In genomic region chr5:123303802-123304201, GRCh38 we compare ENCODE assay signal across 13 cellular contexts.
DNase-seq lines count a peak whose midpoint lies in the region; ATAC-seq and TF ChIP-seq lines count a peak whose summit lies in the region.
"Had no signal": no experiment of that assay in that cellular context is flagged by ENCODE, and none has a peak within 500 bp of the region (broad histone marks: within the 10 kb centered on the region; RNA-seq: fewer than 3 reads in every experiment).

No MANE protein-coding gene starts in this region.

- no peak overlapping the region for H4K5ac ChIP-seq in mesendoderm (ENCODE audit: low read length)

- no peak overlapping the region for H2BK5ac ChIP-seq in mesendoderm (ENCODE audit: low read length)

- H2AK5ac ChIP-seq in mesendoderm (ENCODE audit: low read length) = no peak overlapping the region

- no peak overlapping the region for H2BK120ac ChIP-seq in mesendoderm (ENCODE audit: low read depth, low read length)

- no peak for DNase-seq in WTC11 (ENCODE audit: low spot score)
- DNase-seq in epithelial cell of esophagus (ENCODE audit: low read depth) = peak; percentile 7
- peak; percentile 70 for DNase-seq in mesendoderm
- DNase-seq in activated CD4-positive, alpha-beta T cell treated with anti-CD3 and anti-CD28 coated beads, Interleukin-2, amount 50 U/mL, for 48 hours = no peak
- no peak for DNase-seq in foreskin fibroblast
- no peak for DNase-seq in left lung
- DNase-seq: C1 segment of cervical spinal cord; Calu3; CD4-positive, alpha-beta memory T cell; COR-L47; DND-41; H9 had no signal

- H3K36me3 Mint-ChIP-seq in WTC11 = peaks cover 8% of the 10 kb centered on the region
- H3K36me3 Mint-ChIP-seq: CD4-positive, alpha-beta memory T cell had no signal

- no CpG with 5 or more reads among the region's 3 CpGs for WGBS in mesendoderm (ENCODE audit: extremely low coverage, insufficient coverage, low lambda C conversion rate)

- ATAC-seq in WTC11 = peak; percentile 89
- no peak for ATAC-seq in left lung
- ATAC-seq: HCT116 had no signal

- H3K36me3 ChIP-seq in mesendoderm (ENCODE audit: control insufficient read depth, insufficient read depth, low read length) (no peaks in the 10 kb centered on the region), left lung (no peaks in the 10 kb centered on the region)

- H3K4me3 ChIP-seq in epithelial cell of esophagus (ENCODE audit: low read length) (no peak overlapping the region), mesendoderm (ENCODE audit: low read length) (no peak overlapping the region), foreskin fibroblast (ENCODE audit: low read depth in 1 of 2, low read length in 2 of 2) (no peak overlapping the region), left lung (no peak overlapping the region)

- TF ChIP-seq CTCF in WTC11 (IDR thresholded peaks at IDR 0.05) (no peak), epithelial cell of esophagus (IDR thresholded peaks at IDR 0.05; ENCODE audit: insufficient read depth, low read depth, low read length, missing control alignments) (no peak), foreskin fibroblast (IDR thresholded peaks at IDR 0.05; ENCODE audit: low read depth, low read length) (no peak), left lung (IDR thresholded peaks at IDR 0.05) (no peak)

- intact Hi-C loops in left lung (cut with DNase I) = no loop called here

- H3K79me2 ChIP-seq in mesendoderm (ENCODE audit: control insufficient read depth, insufficient read depth, low read length) = no peaks in the 10 kb centered on the region

- H2BK15ac ChIP-seq in mesendoderm (replicated peaks; ENCODE audit: low read depth) = no peak overlapping the region

- H3K9ac ChIP-seq in mesendoderm (ENCODE audit: low read length) = no peak overlapping the region

- H3K23ac ChIP-seq in mesendoderm (ENCODE audit: low read length) = no peak overlapping the region

- no peak overlapping the region for H3K56ac ChIP-seq in mesendoderm (ENCODE audit: low read length)

- CTCF ChIA-PET in WTC11 (lab: Charles Lee) = no interaction called here

- peaks cover 27% of the 10 kb centered on the region for H3K4me1 Mint-ChIP-seq in WTC11

- no peaks in the 10 kb centered on the region for H3K79me1 ChIP-seq in mesendoderm (ENCODE audit: low read length)

- peaks cover 27% of the 10 kb centered on the region for H3K9me3 Mint-ChIP-seq in WTC11

- no peak overlapping the region for H3K27ac ChIP-seq in mesendoderm (ENCODE audit: low read depth, low read length)
- no peak overlapping the region for H3K27ac ChIP-seq in left lung

- no peak overlapping the region for H4K8ac ChIP-seq in mesendoderm (ENCODE audit: low read depth, low read length)

- H3K9me3 ChIP-seq in left lung = no peaks in the 10 kb centered on the region

- no peaks in the 10 kb centered on the region for H3K27me3 Mint-ChIP-seq in WTC11 (ENCODE audit: low read depth)

- H3K4me3 Mint-ChIP-seq in WTC11 = no peak overlapping the region
- H3K4me3 Mint-ChIP-seq: CD4-positive, alpha-beta memory T cell; H9 had no signal

- H3K18ac ChIP-seq in mesendoderm (ENCODE audit: low read length) = no peak overlapping the region

- H3K4me2 ChIP-seq in mesendoderm (ENCODE audit: low read length) = no peak overlapping the region

- H3K27me3 ChIP-seq in mesendoderm (ENCODE audit: insufficient read depth, low read length, poor library complexity) = no peaks in the 10 kb centered on the region
- no peaks in the 10 kb centered on the region for H3K27me3 ChIP-seq in left lung

- POLR2A ChIA-PET in WTC11 (lab: Charles Lee) = no interaction called here

- no peak overlapping the region for H3K4ac ChIP-seq in mesendoderm (ENCODE audit: low read depth, low read length)

- no peak overlapping the region for H3K27ac Mint-ChIP-seq in WTC11
- H3K27ac Mint-ChIP-seq: CD4-positive, alpha-beta memory T cell; H9 had no signal

- H3K4me1 ChIP-seq in mesendoderm (ENCODE audit: control insufficient read depth, low read depth, low read length) (no peaks in the 10 kb centered on the region), left lung (no peaks in the 10 kb centered on the region)

TF ChIP-seq in WTC11, 78 proteins besides CTCF, POLR2A, EP300 and RAD21:
- no peak for TF ChIP-seq CDX4 (CRISPR knock-in tag; IDR thresholded peaks at IDR 0.05; ENCODE audit: borderline replicate concordance)
- TF ChIP-seq FOXJ3 (CRISPR knock-in tag; IDR thresholded peaks at IDR 0.05; ENCODE audit: borderline replicate concordance) = no peak
- TF ChIP-seq RELA (CRISPR knock-in tag; IDR thresholded peaks at IDR 0.05; ENCODE audit: borderline replicate concordance) = no peak
- no peak for TF ChIP-seq GABPB1 (CRISPR knock-in tag; IDR thresholded peaks at IDR 0.05)
- no peak for TF ChIP-seq FOXP1 (CRISPR knock-in tag; IDR thresholded peaks at IDR 0.05; ENCODE audit: borderline replicate concordance)
- no peak for TF ChIP-seq NFATC4 (CRISPR knock-in tag; IDR thresholded peaks at IDR 0.05)
- TF ChIP-seq, protein P1, sequence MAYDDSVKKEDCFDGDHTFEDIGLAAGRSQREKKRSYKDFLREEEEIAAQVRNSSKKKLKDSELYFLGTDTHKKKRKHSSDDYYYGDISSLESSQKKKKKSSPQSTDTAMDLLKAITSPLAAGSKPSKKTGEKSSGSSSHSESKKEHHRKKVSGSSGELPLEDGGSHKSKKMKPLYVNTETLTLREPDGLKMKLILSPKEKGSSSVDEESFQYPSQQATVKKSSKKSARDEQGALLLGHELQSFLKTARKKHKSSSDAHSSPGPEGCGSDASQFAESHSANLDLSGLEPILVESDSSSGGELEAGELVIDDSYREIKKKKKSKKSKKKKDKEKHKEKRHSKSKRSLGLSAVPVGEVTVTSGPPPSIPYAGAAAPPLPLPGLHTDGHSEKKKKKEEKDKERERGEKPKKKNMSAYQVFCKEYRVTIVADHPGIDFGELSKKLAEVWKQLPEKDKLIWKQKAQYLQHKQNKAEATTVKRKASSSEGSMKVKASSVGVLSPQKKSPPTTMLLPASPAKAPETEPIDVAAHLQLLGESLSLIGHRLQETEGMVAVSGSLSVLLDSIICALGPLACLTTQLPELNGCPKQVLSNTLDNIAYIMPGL (CRISPR knock-in tag; IDR thresholded peaks at IDR 0.05) = no peak
- TF ChIP-seq OVOL2 (CRISPR knock-in tag; IDR thresholded peaks at IDR 0.05; ENCODE audit: borderline replicate concordance) = no peak
- no peak for TF ChIP-seq ATF3 (CRISPR knock-in tag; conservative IDR thresholded peaks at IDR 0.05)
- TF ChIP-seq, protein P2, sequence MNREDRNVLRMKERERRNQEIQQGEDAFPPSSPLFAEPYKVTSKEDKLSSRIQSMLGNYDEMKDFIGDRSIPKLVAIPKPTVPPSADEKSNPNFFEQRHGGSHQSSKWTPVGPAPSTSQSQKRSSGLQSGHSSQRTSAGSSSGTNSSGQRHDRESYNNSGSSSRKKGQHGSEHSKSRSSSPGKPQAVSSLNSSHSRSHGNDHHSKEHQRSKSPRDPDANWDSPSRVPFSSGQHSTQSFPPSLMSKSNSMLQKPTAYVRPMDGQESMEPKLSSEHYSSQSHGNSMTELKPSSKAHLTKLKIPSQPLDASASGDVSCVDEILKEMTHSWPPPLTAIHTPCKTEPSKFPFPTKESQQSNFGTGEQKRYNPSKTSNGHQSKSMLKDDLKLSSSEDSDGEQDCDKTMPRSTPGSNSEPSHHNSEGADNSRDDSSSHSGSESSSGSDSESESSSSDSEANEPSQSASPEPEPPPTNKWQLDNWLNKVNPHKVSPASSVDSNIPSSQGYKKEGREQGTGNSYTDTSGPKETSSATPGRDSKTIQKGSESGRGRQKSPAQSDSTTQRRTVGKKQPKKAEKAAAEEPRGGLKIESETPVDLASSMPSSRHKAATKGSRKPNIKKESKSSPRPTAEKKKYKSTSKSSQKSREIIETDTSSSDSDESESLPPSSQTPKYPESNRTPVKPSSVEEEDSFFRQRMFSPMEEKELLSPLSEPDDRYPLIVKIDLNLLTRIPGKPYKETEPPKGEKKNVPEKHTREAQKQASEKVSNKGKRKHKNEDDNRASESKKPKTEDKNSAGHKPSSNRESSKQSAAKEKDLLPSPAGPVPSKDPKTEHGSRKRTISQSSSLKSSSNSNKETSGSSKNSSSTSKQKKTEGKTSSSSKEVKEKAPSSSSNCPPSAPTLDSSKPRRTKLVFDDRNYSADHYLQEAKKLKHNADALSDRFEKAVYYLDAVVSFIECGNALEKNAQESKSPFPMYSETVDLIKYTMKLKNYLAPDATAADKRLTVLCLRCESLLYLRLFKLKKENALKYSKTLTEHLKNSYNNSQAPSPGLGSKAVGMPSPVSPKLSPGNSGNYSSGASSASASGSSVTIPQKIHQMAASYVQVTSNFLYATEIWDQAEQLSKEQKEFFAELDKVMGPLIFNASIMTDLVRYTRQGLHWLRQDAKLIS (CRISPR knock-in tag; IDR thresholded peaks at IDR 0.05; ENCODE audit: borderline replicate concordance) = no peak
- no peak for TF ChIP-seq CREB1 (CRISPR knock-in tag; IDR thresholded peaks at IDR 0.05)
TF ChIP-seq in WTC11: peak in this region for 0.

Comparison
In these comparisons a context has a peak if more than half of its experiments do, and no peak if none do; other contexts are left out.
1. DNase-seq: peak in epithelial cell of esophagus (single experiment) and mesendoderm (single experiment); none in WTC11 (single experiment), activated CD4-positive, alpha-beta T cell treated with anti-CD3 and anti-CD28 coated beads, Interleukin-2, amount 50 U/mL, for 48 hours (0 of 2), foreskin fibroblast (0 of 2) and left lung (0 of 2).